27 cellular contexts compared by ENCODE assay signal in the genomic region with DNA sequence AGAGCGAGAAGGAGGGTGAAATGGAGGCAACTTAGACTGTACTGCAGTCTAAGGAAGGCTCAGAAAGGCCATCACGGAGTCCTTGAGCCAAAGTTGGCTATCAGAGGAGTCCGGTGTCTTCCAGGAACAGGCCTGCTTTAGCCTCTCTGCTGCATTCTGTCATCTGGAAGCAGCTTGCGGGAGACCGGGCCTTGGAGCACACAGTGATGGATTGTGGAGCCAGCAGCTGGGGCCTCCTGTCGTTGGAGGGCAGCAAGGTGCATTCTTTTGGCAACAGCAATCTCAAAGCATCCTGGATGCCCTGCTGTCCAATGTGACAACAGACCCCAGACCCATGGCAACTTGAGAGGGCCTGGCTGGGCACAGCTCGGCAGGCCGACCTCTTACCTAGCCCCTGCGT. TPM values are rescaled to one million over a fixed set of nuclear protein-coding genes. Genes with fewer than 3 reads are reported as not detected.
"Had no signal": no experiment of that assay in that cellular context is flagged by ENCODE, and none has a peak within 500 bp of the region (broad histone marks: within the 10 kb centered on the region; RNA-seq: fewer than 3 reads in every experiment).

No MANE protein-coding gene starts in this region.

- H3K4me1 Mint-ChIP-seq: stimulated activated naive CD8-positive, alpha-beta T cell treated with anti-CD3 and anti-CD28 coated beads, Interleukin-15, amount 100 ng/mL, for 72 hours had no signal

- H3K27me3 Mint-ChIP-seq: activated naive CD4-positive, alpha-beta T cell treated with anti-CD3 and anti-CD28 coated beads, Interleukin-2, amount 50 U/mL, for 24 hours had no signal

- H3K27ac ChIP-seq: body of pancreas, cardiac muscle cell, pancreas, skin epidermis, tibial artery, WERI-Rb-1 had no signal

- H3K4me1 ChIP-seq: body of pancreas, pancreas had no signal

- H3K9me3 ChIP-seq: pancreas, tibial artery had no signal

- H3K4me3 ChIP-seq: body of pancreas, cardiac muscle cell, pancreas, skin epidermis, tibial artery had no signal

- H3K4me3 Mint-ChIP-seq: activated CD8-positive, alpha-beta T cell treated with anti-CD3 and anti-CD28 coated beads, Interleukin-2, amount 10 ng/mL, durations not matched to agents 7 days and 5 days; activated naive CD4-positive, alpha-beta T cell treated with anti-CD3 and anti-CD28 coated beads, Interleukin-2, amount 50 U/mL, for 24 hours; activated T-helper 1 cell treated with anti-CD3 and anti-CD28 coated beads, Interleukin-12 subunit alpha, Interleukin-12 subunit beta, Interleukin-2, Interleukin-4 antibody, amounts not matched to agents 30 ng/mL and 10 ng/mL and 1 ng/mL, durations not matched to agents 14 hours and 24 hours and 36 hours; stimulated activated effector memory CD8-positive, alpha-beta T cell treated with anti-CD3 and anti-CD28 coated beads, Interleukin-12 subunit alpha, Interleukin-12 subunit beta, amount 100 ng/mL, for 72 hours; stimulated activated naive CD8-positive, alpha-beta T cell treated with anti-CD3 and anti-CD28 coated beads, Interleukin-15, amount 100 ng/mL, for 72 hours; T-cell; T-helper 2 cell treated with Interferon-gamma antibody and Interleukin-4, amounts not matched to agents 5 μg/mL and 100 μg/mL, for 36 hours had no signal

- H3K36me3 ChIP-seq: cardiac muscle cell, pancreas, tibial artery, WERI-Rb-1 had no signal

- H3K36me3 Mint-ChIP-seq: activated naive CD4-positive, alpha-beta T cell treated with anti-CD3 and anti-CD28 coated beads, Interleukin-2, amount 50 U/mL, for 24 hours; stimulated activated effector memory CD8-positive, alpha-beta T cell treated with anti-CD3 and anti-CD28 coated beads, Interleukin-12 subunit alpha, Interleukin-12 subunit beta, amount 100 ng/mL, for 72 hours; T-cell had no signal

- DNase-seq: activated CD4-positive, alpha-beta T cell treated with anti-CD3 and anti-CD28 coated beads for 1 hour; activated CD4-positive, alpha-beta T cell treated with anti-CD3 and anti-CD28 coated beads, Interleukin-2, amount 50 U/mL, for 1 hour; activated CD8-positive, alpha-beta T cell treated with anti-CD3 and anti-CD28 coated beads, Interleukin-2, amount 10 ng/mL, durations not matched to agents 7 days and 5 days; activated gamma-delta T cell; anterior cingulate cortex; body of pancreas; dermis blood vessel endothelial cell; effector CD8-positive, alpha-beta T cell; foreskin melanocyte; hippocampal formation; mesendoderm; naive B cell; pancreas; stimulated activated CD4-positive, alpha-beta T cell treated with anti-CD3 and anti-CD28 coated beads, Interleukin-2, amount 100 ng/mL, for 24 hours; stimulated activated naive CD8-positive, alpha-beta T cell treated with anti-CD3 and anti-CD28 coated beads, Interleukin-15, amount 100 ng/mL, for 72 hours; T-cell; tibial artery; WERI-Rb-1 had no signal

- ATAC-seq: activated CD8-positive, alpha-beta T cell treated with anti-CD3 and anti-CD28 coated beads, Interleukin-2, amount 10 ng/mL, durations not matched to agents 7 days and 5 days; body of pancreas; esophagus mucosa; pancreas; right cardiac atrium; stimulated activated effector memory CD8-positive, alpha-beta T cell treated with anti-CD3 and anti-CD28 coated beads, Interleukin-12 subunit alpha, Interleukin-12 subunit beta, amount 100 ng/mL, for 72 hours; stimulated activated naive CD8-positive, alpha-beta T cell treated with anti-CD3 and anti-CD28 coated beads, Interleukin-15, amount 100 ng/mL, for 72 hours; T-cell had no signal

- H3K27me3 ChIP-seq: body of pancreas, cardiac muscle cell, pancreas, tibial artery had no signal

- H3K27ac Mint-ChIP-seq: activated CD8-positive, alpha-beta T cell treated with anti-CD3 and anti-CD28 coated beads, Interleukin-2, amount 10 ng/mL, durations not matched to agents 7 days and 5 days; activated naive CD4-positive, alpha-beta T cell treated with anti-CD3 and anti-CD28 coated beads, Interleukin-2, amount 50 U/mL, for 24 hours; activated T-helper 1 cell treated with anti-CD3 and anti-CD28 coated beads, Interleukin-12 subunit alpha, Interleukin-12 subunit beta, Interleukin-2, Interleukin-4 antibody, amounts not matched to agents 30 ng/mL and 10 ng/mL and 1 ng/mL, durations not matched to agents 14 hours and 24 hours and 36 hours; stimulated activated effector memory CD8-positive, alpha-beta T cell treated with anti-CD3 and anti-CD28 coated beads, Interleukin-12 subunit alpha, Interleukin-12 subunit beta, amount 100 ng/mL, for 72 hours; stimulated activated naive CD8-positive, alpha-beta T cell treated with anti-CD3 and anti-CD28 coated beads, Interleukin-15, amount 100 ng/mL, for 72 hours; T-cell; T-helper 2 cell treated with Interferon-gamma antibody and Interleukin-4, amounts not matched to agents 5 μg/mL and 100 μg/mL, for 36 hours had no signal

RNA-seq across cellular contexts. Expression of a gene that starts 43.6 kb away (rescaled TPM):
- total RNA-seq: activated CD8-positive, alpha-beta T cell treated with anti-CD3 and anti-CD28 coated beads, Interleukin-2, amount 10 ng/mL, durations not matched to agents 7 days and 5 days; activated T-helper 1 cell treated with anti-CD3 and anti-CD28 coated beads, Interleukin-12 subunit alpha, Interleukin-12 subunit beta, Interleukin-2, Interleukin-4 antibody, amounts not matched to agents 30 ng/mL and 10 ng/mL and 1 ng/mL, durations not matched to agents 14 hours and 24 hours and 36 hours; chondrocyte had no signal
